Comparison of ENCODE assay signal across 8 cellular contexts in the genomic region with DNA sequence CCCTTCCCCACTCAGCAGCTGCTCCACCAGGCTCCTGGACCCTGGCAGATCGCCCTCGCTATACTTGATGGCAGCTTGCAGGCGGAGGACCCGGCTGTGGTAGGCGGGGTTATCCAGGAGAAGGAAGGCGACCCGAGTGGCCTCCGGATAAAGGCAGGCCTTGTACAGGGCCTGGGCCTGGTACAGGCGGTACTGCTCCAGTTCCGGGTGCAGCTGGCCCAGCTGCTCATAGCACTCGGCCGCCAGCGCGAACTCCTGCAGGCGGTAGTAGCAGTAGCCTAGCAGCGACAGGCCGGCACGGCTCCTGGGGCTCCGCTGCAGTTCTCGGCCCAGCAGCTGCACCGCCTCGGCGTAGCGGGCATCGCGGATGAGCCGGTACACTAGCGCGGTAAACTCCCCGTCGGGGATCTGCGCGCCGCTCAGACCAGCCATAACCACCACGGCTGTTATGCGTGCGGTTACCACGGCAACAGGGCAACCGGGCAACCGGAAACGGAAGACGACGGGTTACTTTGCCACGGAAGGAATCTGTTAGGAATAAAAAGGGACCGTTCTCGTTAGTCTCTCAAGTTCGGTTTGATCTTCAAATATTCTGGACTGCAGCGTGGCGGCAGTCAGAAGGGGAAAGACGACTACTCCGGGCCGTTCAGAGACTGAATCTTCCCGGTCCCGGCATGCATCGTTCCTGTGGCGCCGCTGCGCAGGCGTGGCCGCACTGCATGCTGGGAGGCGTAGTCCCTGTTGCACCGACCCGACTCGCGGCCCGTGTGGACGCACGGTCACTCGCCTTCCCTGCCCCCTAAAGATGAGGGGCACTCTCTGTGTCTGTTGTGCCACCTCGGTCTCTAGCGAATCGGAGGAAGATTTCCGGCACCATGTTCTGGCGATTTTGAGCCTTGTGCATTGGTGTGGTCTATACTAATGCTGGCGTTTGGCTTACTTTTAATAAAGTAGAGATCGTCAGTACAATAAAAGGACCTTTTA.
DNase-seq lines count a peak whose midpoint lies in the region; ATAC-seq and TF ChIP-seq lines count a peak whose summit lies in the region.

No MANE protein-coding gene starts in this region.

- no peaks in the 10 kb centered on the region for H3K9me3 Mint-ChIP-seq in endodermal cell

- H3K36me3 ChIP-seq in endodermal cell (ENCODE audit: control insufficient read depth, insufficient read depth, low read length) = no peaks in the 10 kb centered on the region

- peak overlapping the region; percentile 88 for H3K27ac ChIP-seq in endodermal cell (ENCODE audit: low read depth, low read length)

- peak overlapping the region; percentile 94 for H3K9ac ChIP-seq in endodermal cell (ENCODE audit: extremely low read depth, low read length, poor library complexity, severe bottlenecking)

- H3K4me3 Mint-ChIP-seq in endodermal cell = peak overlapping the region; percentile 76

- peaks cover 15% of the 10 kb centered on the region for H3K4me1 Mint-ChIP-seq in endodermal cell

- H3K4me3 ChIP-seq in endodermal cell (ENCODE audit: low read length) = peak overlapping the region; percentile 95

- H3K9me3 ChIP-seq in endodermal cell (ENCODE audit: control insufficient read depth, low read length) = no peaks in the 10 kb centered on the region

- ATAC-seq in GM21360 (IDR thresholded peaks at IDR 0.05; ENCODE audit: unreplicated experiment) = peak; percentile 93

- H3K4me1 ChIP-seq in endodermal cell (ENCODE audit: control insufficient read depth, insufficient read depth, low read length) = no peaks in the 10 kb centered on the region

- DNase-seq in COLO829 (ENCODE audit: low spot score) = peak; percentile 87
- peak; percentile 91 for DNase-seq in HT-29 (ENCODE audit: low spot score)
- DNase-seq in NOMO-1 treated with dmso at 0.1 percent for 144 hours (lab: John Stamatoyannopoulos, UW; ENCODE audit: unreplicated experiment) = peak; percentile 76
- DNase-seq in activated CD8-positive, alpha-beta memory T cell treated with anti-CD3 and anti-CD28 coated beads, Interleukin-2, amount 50 U/mL, for 24 hours (ENCODE audit: extremely low read depth) = peak; percentile 86
- DNase-seq in endodermal cell = peak; percentile 95
- DNase-seq in mesenteric fat pad (ENCODE audit: low spot score) = peak; percentile 95
- peak; percentile 88 for DNase-seq in stimulated activated CD8-positive, alpha-beta memory T cell treated with anti-CD3 and anti-CD28 coated beads, Interleukin-15, amount 100 ng/mL, for 1 hour (ENCODE audit: low read depth)

- no peaks in the 10 kb centered on the region for H3K27me3 ChIP-seq in endodermal cell (ENCODE audit: control insufficient read depth, insufficient read depth, low read length, poor library complexity, severe bottlenecking)

- TF ChIP-seq CTCF in endodermal cell (conservative IDR thresholded peaks at IDR 0.05) = no peak

- H3K27ac Mint-ChIP-seq in endodermal cell = peak overlapping the region; percentile 99

- peaks cover 8% of the 10 kb centered on the region for H3K27me3 Mint-ChIP-seq in endodermal cell (ENCODE audit: insufficient read depth)

- H3K36me3 Mint-ChIP-seq in endodermal cell (ENCODE audit: low read depth) = no peaks in the 10 kb centered on the region

- 0 to 5% methylated on average over 24 to 76 of the region's 76 CpGs for WGBS in endodermal cell (ENCODE audit: insufficient coverage in 1 of 2, insufficient read length in 1 of 2), 2 experiments

Comparison
In these comparisons a context has a peak if more than half of its experiments do, and no peak if none do; other contexts are left out.
1. Peak in every context shown above with its lines: DNase-seq, ATAC-seq, H3K4me3 ChIP-seq and H3K27ac ChIP-seq.